Comparison of ENCODE assay signal across 9 cellular contexts in the genomic region with DNA sequence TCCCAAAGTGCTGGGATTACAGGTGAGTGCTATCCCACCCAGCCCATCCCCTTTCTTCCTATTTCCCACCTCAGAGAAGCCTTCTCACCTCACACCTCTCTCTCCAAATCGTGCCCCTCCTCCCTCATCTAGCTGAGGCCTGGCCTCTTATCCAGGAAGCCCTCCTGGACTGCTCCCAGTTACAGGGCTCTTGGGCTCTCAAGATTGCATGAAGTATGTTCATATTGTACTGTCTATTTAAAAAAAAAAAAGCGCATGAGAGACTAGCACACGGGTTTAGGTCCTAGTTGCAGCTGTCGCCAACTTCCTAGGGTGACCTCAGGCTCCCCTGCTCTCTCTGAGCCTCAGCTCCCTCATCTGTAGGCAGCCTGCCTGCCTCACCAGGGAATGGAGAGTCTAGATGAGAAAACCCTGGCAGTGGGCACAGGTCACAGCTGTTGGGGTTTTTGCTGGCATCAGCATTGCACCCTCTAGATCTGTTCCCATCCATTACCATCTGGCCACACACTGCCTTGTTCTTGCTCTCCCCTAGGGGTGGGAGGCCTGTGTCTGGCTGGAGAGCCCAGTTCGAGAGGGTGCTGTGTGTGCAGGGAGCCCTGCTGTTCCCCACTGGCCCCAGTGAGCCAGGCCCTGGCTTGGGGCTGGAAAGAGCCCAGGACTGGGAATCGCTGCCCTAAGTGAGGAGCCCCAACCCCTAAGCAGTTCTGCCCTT. TPM values are rescaled to one million over a fixed set of nuclear protein-coding genes. Genes with fewer than 3 reads are reported as not detected.
DNase-seq lines count a peak whose midpoint lies in the region; ATAC-seq, FAIRE-seq and TF ChIP-seq lines count a peak whose summit lies in the region.
"Had no signal": no experiment of that assay in that cellular context is flagged by ENCODE, and none has a peak within 500 bp of the region (broad histone marks: within the 10 kb centered on the region; RNA-seq: fewer than 3 reads in every experiment).

No MANE protein-coding gene starts in this region.

- H3K27ac Mint-ChIP-seq in stimulated activated naive B cell treated with anti-CD40 and anti-IgM and Interleukin-4, amounts not matched to agents 10 μg/mL and 1 μg/mL and 100 μg/mL, for 72 hours = no peak overlapping the region

- no peaks in the 10 kb centered on the region for H3K9me3 Mint-ChIP-seq in stimulated activated naive B cell treated with anti-CD40 and anti-IgM and Interleukin-4, amounts not matched to agents 10 μg/mL and 1 μg/mL and 100 μg/mL, for 72 hours

- no peaks in the 10 kb centered on the region for H3K9me3 ChIP-seq in iPS-18a (ENCODE audit: control insufficient read depth, low read depth, low read length)

- H3K27me3 ChIP-seq in iPS-18a (ENCODE audit: control insufficient read depth, insufficient read depth, low read length) = peaks cover 32% of the 10 kb centered on the region

- H3K4me1 Mint-ChIP-seq in stimulated activated naive B cell treated with anti-CD40 and anti-IgM and Interleukin-4, amounts not matched to agents 10 μg/mL and 1 μg/mL and 100 μg/mL, for 72 hours = peaks cover 9 to 24% of the 10 kb centered on the region in 2 donors

- H3K4me1 ChIP-seq in iPS-18a (ENCODE audit: control insufficient read depth, low read depth, low read length) = peaks cover 23% of the 10 kb centered on the region

- no peak overlapping the region for H3K9ac ChIP-seq in iPS-18a (ENCODE audit: low read length)

- no peaks in the 10 kb centered on the region for H3K36me3 Mint-ChIP-seq in stimulated activated naive B cell treated with anti-CD40 and anti-IgM and Interleukin-4, amounts not matched to agents 10 μg/mL and 1 μg/mL and 100 μg/mL, for 72 hours

- ATAC-seq in stimulated activated naive B cell treated with anti-CD40 and anti-IgM and Interleukin-4, amounts not matched to agents 10 μg/mL and 1 μg/mL and 100 μg/mL, for 72 hours (replicated peaks) = peak; percentile 18 to 38
- ATAC-seq in HG02840 (IDR thresholded peaks at IDR 0.05; ENCODE audit: low FRiP score, unreplicated experiment) (no peak), HG03045 (IDR thresholded peaks at IDR 0.05; ENCODE audit: unreplicated experiment) (no peak)
- ATAC-seq: PC-3 had no signal

- no peaks in the 10 kb centered on the region for H3K36me3 ChIP-seq in iPS-18a (ENCODE audit: control insufficient read depth, low read depth, low read length)

- DNase-seq in GM12891 (ENCODE audit: insufficient read length, low spot score) (no peak), RPMI8226 (peak; percentile 99), SK-N-DZ (ENCODE audit: low spot score) (no peak), NCI-H345 treated with DMSO at 0.1 percent for 48 hours (lab: John Stamatoyannopoulos, UW; ENCODE audit: unreplicated experiment) (no peak)
- DNase-seq in stimulated activated naive B cell treated with anti-CD40 and anti-IgM and Interleukin-4, amounts not matched to agents 10 μg/mL and 1 μg/mL and 100 μg/mL, for 72 hours = no peak
- DNase-seq: PC-3 had no signal

- H3K4me3 ChIP-seq in iPS-18a (ENCODE audit: low read length) = peak overlapping the region; percentile 30

- no peak for TF ChIP-seq POLR2A in GM12891 (IDR thresholded peaks at IDR 0.05; ENCODE audit: low read depth, low read length)

- no peak overlapping the region for H3K4me3 Mint-ChIP-seq in stimulated activated naive B cell treated with anti-CD40 and anti-IgM and Interleukin-4, amounts not matched to agents 10 μg/mL and 1 μg/mL and 100 μg/mL, for 72 hours

- peak; percentile 13 for FAIRE-seq in GM12891 (lab: Jason Lieb, UNC)

- no peak overlapping the region for H3K27ac ChIP-seq in iPS-18a (ENCODE audit: low read length)

- H3K27me3 Mint-ChIP-seq in stimulated activated naive B cell treated with anti-CD40 and anti-IgM and Interleukin-4, amounts not matched to agents 10 μg/mL and 1 μg/mL and 100 μg/mL, for 72 hours = peaks cover 50 to 58% of the 10 kb centered on the region in 2 donors

TF ChIP-seq in GM12891, 5 proteins besides CTCF, POLR2A, EP300 and RAD21:
- TF ChIP-seq TAF1 (IDR thresholded peaks at IDR 0.05; ENCODE audit: low read depth, low read length) (no peak), SPI1 (IDR thresholded peaks at IDR 0.05; ENCODE audit: low read depth, low read length) (no peak), PAX5 (IDR thresholded peaks at IDR 0.05; ENCODE audit: insufficient read depth, low read length, severe bottlenecking) (no peak), POLR2AphosphoS5 (IDR thresholded peaks at IDR 0.05; ENCODE audit: low read depth, low read length) (no peak), POU2F2 (IDR thresholded peaks at IDR 0.05; ENCODE audit: low read depth, low read length) (no peak)
TF ChIP-seq in GM12891: peak in this region for 0.

RNA-seq across cellular contexts. Expression of gene C15orf39, which starts 24.2 kb away (rescaled TPM):
- 41.0 TPM for polyA plus RNA-seq in GM12891 (2012; ENCODE audit: low read depth, missing spikeins)
- polyA plus RNA-seq in SK-N-DZ (2014; cell fraction: cytosol; rRNA removed) = 9.6 and 10.9 TPM in 2 replicates
- 3.4 and 6.2 TPM in 2 replicates for polyA plus RNA-seq in SK-N-DZ (2014; cell fraction: nucleus; rRNA removed)

Comparison
In these comparisons a context has a peak if more than half of its experiments do, and no peak if none do; other contexts are left out.
1. ATAC-seq: peak in stimulated activated naive B cell treated with anti-CD40 and anti-IgM and Interleukin-4, amounts not matched to agents 10 μg/mL and 1 μg/mL and 100 μg/mL, for 72 hours (2 of 2); none in HG02840 (single experiment) and HG03045 (single experiment).